ENCODE assay signal across 1 cellular context in genomic region chr3:49856181-49857005, GRCh38.
TF ChIP-seq lines count a peak whose summit lies in the region.

A gene with protein sequence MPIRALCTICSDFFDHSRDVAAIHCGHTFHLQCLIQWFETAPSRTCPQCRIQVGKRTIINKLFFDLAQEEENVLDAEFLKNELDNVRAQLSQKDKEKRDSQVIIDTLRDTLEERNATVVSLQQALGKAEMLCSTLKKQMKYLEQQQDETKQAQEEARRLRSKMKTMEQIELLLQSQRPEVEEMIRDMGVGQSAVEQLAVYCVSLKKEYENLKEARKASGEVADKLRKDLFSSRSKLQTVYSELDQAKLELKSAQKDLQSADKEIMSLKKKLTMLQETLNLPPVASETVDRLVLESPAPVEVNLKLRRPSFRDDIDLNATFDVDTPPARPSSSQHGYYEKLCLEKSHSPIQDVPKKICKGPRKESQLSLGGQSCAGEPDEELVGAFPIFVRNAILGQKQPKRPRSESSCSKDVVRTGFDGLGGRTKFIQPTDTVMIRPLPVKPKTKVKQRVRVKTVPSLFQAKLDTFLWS (minus strand): TSS chr3:49856564. CDS start chr3:49856453, 111 bp downstream.

TF ChIP-seq in HepG2, 621 proteins besides CTCF, POLR2A, EP300 and RAD21 (continued from another document and continues in another):
- TF ChIP-seq, protein P1, sequence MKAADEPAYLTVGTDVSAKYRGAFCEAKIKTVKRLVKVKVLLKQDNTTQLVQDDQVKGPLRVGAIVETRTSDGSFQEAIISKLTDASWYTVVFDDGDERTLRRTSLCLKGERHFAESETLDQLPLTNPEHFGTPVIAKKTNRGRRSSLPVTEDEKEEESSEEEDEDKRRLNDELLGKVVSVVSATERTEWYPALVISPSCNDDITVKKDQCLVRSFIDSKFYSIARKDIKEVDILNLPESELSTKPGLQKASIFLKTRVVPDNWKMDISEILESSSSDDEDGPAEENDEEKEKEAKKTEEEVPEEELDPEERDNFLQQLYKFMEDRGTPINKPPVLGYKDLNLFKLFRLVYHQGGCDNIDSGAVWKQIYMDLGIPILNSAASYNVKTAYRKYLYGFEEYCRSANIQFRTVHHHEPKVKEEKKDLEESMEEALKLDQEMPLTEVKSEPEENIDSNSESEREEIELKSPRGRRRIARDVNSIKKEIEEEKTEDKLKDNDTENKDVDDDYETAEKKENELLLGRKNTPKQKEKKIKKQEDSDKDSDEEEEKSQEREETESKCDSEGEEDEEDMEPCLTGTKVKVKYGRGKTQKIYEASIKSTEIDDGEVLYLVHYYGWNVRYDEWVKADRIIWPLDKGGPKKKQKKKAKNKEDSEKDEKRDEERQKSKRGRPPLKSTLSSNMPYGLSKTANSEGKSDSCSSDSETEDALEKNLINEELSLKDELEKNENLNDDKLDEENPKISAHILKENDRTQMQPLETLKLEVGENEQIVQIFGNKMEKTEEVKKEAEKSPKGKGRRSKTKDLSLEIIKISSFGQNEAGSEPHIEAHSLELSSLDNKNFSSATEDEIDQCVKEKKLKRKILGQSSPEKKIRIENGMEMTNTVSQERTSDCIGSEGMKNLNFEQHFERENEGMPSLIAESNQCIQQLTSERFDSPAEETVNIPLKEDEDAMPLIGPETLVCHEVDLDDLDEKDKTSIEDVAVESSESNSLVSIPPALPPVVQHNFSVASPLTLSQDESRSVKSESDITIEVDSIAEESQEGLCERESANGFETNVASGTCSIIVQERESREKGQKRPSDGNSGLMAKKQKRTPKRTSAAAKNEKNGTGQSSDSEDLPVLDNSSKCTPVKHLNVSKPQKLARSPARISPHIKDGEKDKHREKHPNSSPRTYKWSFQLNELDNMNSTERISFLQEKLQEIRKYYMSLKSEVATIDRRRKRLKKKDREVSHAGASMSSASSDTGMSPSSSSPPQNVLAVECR (CRISPR knock-in tag; IDR thresholded peaks at IDR 0.05; ENCODE audit: borderline replicate concordance): peak; percentile 99
- TF ChIP-seq ZNF292 (CRISPR knock-in tag; IDR thresholded peaks at IDR 0.05; ENCODE audit: borderline replicate concordance, low read depth) (no peak), TP53 (CRISPR knock-in tag; conservative IDR thresholded peaks at IDR 0.05) (0 out of 2 replicates have a peak, but pooled peaks have one; percentile 19), LCORL (IDR thresholded peaks at IDR 0.05) (no peak), LCORL (CRISPR knock-in tag; IDR thresholded peaks at IDR 0.05) (no peak), ZBTB7B (CRISPR knock-in tag; IDR thresholded peaks at IDR 0.05) (no peak; the same call in 1 of the 2 replicates), TRIM24 (CRISPR knock-in tag; IDR thresholded peaks at IDR 0.05) (no peak), ZNF589 (CRISPR knock-in tag; conservative IDR thresholded peaks at IDR 0.05) (no peak), MBD4 (IDR thresholded peaks at IDR 0.05; ENCODE audit: borderline replicate concordance, low read length) (no peak), RORA (CRISPR knock-in tag; IDR thresholded peaks at IDR 0.05) (no peak), MAFG (CRISPR knock-in tag; IDR thresholded peaks at IDR 0.05) (no peak), ZNF503 (CRISPR knock-in tag; IDR thresholded peaks at IDR 0.05) (no peak; the same call in 1 of the 2 replicates), NR2F2 (IDR thresholded peaks at IDR 0.05; ENCODE audit: borderline replicate concordance, low read depth) (no peak), MAF1 (CRISPR knock-in tag; IDR thresholded peaks at IDR 0.05; ENCODE audit: borderline replicate concordance) (no peak), ARHGAP35 (CRISPR knock-in tag; IDR thresholded peaks at IDR 0.05; ENCODE audit: borderline replicate concordance) (no peak), ZFAT (CRISPR knock-in tag; conservative IDR thresholded peaks at IDR 0.05) (no peak), HHEX (CRISPR knock-in tag; IDR thresholded peaks at IDR 0.05) (no peak), ZNF235 (CRISPR knock-in tag; IDR thresholded peaks at IDR 0.05; ENCODE audit: borderline replicate concordance) (no peak), ATF5 (CRISPR knock-in tag; IDR thresholded peaks at IDR 0.05; ENCODE audit: low read depth) (no peak), SMARCC2 (IDR thresholded peaks at IDR 0.05) (no peak), ZXDC (CRISPR knock-in tag; IDR thresholded peaks at IDR 0.05) (no peak), TGIF2 (CRISPR knock-in tag; IDR thresholded peaks at IDR 0.05) (peak; percentile 69; the same call in 1 of the 2 replicates), MTA3 (CRISPR knock-in tag; IDR thresholded peaks at IDR 0.05) (no peak), ZNF883 (CRISPR knock-in tag; IDR thresholded peaks at IDR 0.05; ENCODE audit: not compliant biosample characterization) (peak; percentile 52), ZNF598 (CRISPR knock-in tag; IDR thresholded peaks at IDR 0.05; ENCODE audit: borderline replicate concordance) (no peak), CHD4 (IDR thresholded peaks at IDR 0.05; ENCODE audit: borderline replicate concordance, low read length) (no peak), NPAS2 (CRISPR knock-in tag; IDR thresholded peaks at IDR 0.05; ENCODE audit: borderline replicate concordance) (no peak), HOXD1 (CRISPR knock-in tag; IDR thresholded peaks at IDR 0.05) (0 out of 2 replicates have a peak, but pooled peaks have one; percentile 41), NFYB (CRISPR knock-in tag; IDR thresholded peaks at IDR 0.05) (peak; percentile 84), FOXJ3 (CRISPR knock-in tag; IDR thresholded peaks at IDR 0.05; ENCODE audit: borderline replicate concordance) (no peak), ZBTB1 (CRISPR knock-in tag; IDR thresholded peaks at IDR 0.05; ENCODE audit: borderline replicate concordance) (no peak), ZNF260 (CRISPR knock-in tag; IDR thresholded peaks at IDR 0.05; ENCODE audit: borderline replicate concordance, low read depth) (no peak), PTBP1 (IDR thresholded peaks at IDR 0.05; ENCODE audit: low read depth, low read length, poor library complexity, severe bottlenecking) (no peak), HNF1A (IDR thresholded peaks at IDR 0.05; ENCODE audit: low read depth) (no peak), HNF1A (CRISPR knock-in tag; IDR thresholded peaks at IDR 0.05; ENCODE audit: borderline replicate concordance) (no peak), NFE2 (CRISPR knock-in tag; IDR thresholded peaks at IDR 0.05) (no peak), ZNF138 (CRISPR knock-in tag; IDR thresholded peaks at IDR 0.05; ENCODE audit: low read depth) (no peak), ELK4 (CRISPR knock-in tag; IDR thresholded peaks at IDR 0.05; ENCODE audit: borderline replicate concordance) (no peak), ZBTB8A (CRISPR knock-in tag; IDR thresholded peaks at IDR 0.05; ENCODE audit: borderline replicate concordance, low read depth) (no peak), SAP130 (CRISPR knock-in tag; IDR thresholded peaks at IDR 0.05; ENCODE audit: low read depth) (peak; percentile 100), SRSF9 (IDR thresholded peaks at IDR 0.05; ENCODE audit: borderline replicate concordance, insufficient read depth, low read depth, low read length, poor library complexity, severe bottlenecking) (no peak), ZNF747 (CRISPR knock-in tag; IDR thresholded peaks at IDR 0.05; ENCODE audit: borderline replicate concordance) (no peak; the same call in 1 of the 2 replicates), SP140L (CRISPR knock-in tag; IDR thresholded peaks at IDR 0.05; ENCODE audit: borderline replicate concordance) (no peak)
- TF ChIP-seq, protein P2, sequence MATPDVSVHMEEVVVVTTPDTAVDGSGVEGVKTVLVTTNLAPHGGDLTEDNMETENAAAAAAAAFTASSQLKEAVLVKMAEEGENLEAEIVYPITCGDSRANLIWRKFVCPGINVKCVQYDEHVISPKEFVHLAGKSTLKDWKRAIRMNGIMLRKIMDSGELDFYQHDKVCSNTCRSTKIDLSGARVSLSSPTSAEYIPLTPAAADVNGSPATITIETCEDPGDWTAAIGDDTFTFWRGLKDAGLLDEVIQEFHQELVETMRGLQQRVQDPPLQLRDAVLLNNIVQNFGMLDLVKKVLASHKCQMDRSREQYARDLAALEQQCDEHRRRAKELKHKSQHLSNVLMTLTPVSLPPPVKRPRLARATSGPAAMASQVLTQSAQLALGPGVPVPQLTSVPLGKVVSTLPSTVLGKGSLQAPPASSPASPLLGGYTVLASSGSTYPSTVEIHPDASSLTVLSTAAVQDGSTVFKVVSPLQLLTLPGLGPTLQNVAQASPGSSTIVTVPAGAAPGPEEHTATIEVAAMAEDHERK (CRISPR knock-in tag; IDR thresholded peaks at IDR 0.05; ENCODE audit: low read depth): no peak
- TF ChIP-seq, protein P3, sequence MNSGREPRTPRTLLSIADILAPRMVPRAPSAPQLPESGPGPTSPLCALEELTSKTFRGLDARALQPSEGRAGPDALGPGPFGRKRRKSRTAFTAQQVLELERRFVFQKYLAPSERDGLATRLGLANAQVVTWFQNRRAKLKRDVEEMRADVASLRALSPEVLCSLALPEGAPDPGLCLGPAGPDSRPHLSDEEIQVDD (CRISPR knock-in tag; IDR thresholded peaks at IDR 0.05; ENCODE audit: borderline replicate concordance): no peak
- TF ChIP-seq, protein P4, sequence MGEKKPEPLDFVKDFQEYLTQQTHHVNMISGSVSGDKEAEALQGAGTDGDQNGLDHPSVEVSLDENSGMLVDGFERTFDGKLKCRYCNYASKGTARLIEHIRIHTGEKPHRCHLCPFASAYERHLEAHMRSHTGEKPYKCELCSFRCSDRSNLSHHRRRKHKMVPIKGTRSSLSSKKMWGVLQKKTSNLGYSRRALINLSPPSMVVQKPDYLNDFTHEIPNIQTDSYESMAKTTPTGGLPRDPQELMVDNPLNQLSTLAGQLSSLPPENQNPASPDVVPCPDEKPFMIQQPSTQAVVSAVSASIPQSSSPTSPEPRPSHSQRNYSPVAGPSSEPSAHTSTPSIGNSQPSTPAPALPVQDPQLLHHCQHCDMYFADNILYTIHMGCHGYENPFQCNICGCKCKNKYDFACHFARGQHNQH (CRISPR knock-in tag; IDR thresholded peaks at IDR 0.05): no peak
